Comparison of ENCODE assay signal across 6 cellular contexts in the genomic region with DNA sequence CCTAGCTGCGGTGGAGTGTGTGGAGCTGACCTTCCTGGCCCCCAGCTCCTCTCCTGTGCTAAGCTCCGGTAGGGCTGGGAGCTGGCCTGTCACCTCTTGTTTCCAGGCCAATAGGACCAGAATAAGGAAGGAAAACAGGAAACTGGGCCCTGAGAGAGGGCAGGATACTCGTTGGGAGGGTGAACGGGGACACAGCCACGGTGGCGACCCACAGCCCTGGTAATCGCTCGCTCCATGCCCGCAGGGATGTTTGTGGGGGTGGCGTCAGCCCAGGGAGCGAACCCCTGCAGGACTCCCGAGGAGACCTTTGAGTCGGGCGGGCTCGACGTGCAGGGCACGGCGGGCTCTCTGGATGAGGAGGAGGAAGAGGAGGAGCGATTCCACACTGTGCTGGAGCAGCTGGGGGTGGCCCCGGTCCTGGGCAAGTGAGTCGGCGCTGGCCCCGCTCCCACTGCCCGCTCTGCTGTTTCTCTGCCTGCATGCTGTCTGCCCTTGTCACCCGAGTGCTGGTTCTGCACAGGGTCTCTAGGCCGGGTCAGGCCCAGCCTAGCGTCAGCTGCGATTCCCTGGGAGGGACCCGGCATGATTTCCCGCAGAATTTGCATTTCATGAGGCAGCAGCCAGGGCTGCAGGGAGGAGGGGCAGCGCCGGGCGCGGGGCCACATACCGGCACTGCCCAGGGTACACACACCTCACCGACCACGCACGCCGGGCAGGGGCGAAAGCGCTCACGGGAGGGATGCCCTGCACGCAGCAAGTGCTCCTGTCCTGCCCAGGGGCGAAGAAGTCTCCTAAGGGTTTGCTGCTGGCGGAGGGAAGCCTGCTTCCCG. TPM values are rescaled to one million over a fixed set of nuclear protein-coding genes. Genes with fewer than 3 reads are reported as not detected.
DNase-seq lines count a peak whose midpoint lies in the region; ATAC-seq and TF ChIP-seq lines count a peak whose summit lies in the region.

No MANE protein-coding gene starts in this region.

- H3K27me3 Mint-ChIP-seq in activated naive CD8-positive, alpha-beta T cell: peaks cover 2% of the 10 kb centered on the region
- H3K27me3 Mint-ChIP-seq in mesothelial cell of epicardium (ENCODE audit: low read depth) (peaks cover 51% of the 10 kb centered on the region), HFFc6 (ENCODE audit: insufficient read depth) (peaks cover 21% of the 10 kb centered on the region)

- ATAC-seq in GM21367 (IDR thresholded peaks at IDR 0.05; ENCODE audit: unreplicated experiment) (no peak), HG02588 (IDR thresholded peaks at IDR 0.05; ENCODE audit: unreplicated experiment) (no peak)

- peak; percentile 36 for DNase-seq in DMS153 treated with DMSO at 0.1 percent for 48 hours (lab: John Stamatoyannopoulos, UW; ENCODE audit: unreplicated experiment)
- DNase-seq in mesothelial cell of epicardium (ENCODE audit: low spot score in 2 of 2, unreplicated experiment in 2 of 2): no peak
- DNase-seq in HFFc6: no peak

- H3K27ac Mint-ChIP-seq in activated naive CD8-positive, alpha-beta T cell: no peak overlapping the region
- H3K27ac Mint-ChIP-seq in mesothelial cell of epicardium (no peak overlapping the region), HFFc6 (no peak overlapping the region)

- H3K4me3 Mint-ChIP-seq in activated naive CD8-positive, alpha-beta T cell: peak overlapping the region; percentile 32
- H3K4me3 Mint-ChIP-seq in mesothelial cell of epicardium (peak overlapping the region; percentile 50), HFFc6 (no peak overlapping the region)

- TF ChIP-seq CTCF in mesothelial cell of epicardium (IDR thresholded peaks at IDR 0.05; ENCODE audit: unreplicated experiment): no peak
- TF ChIP-seq CTCF in HFFc6 (IDR thresholded peaks at IDR 0.05): no peak

- H3K36me3 Mint-ChIP-seq in activated naive CD8-positive, alpha-beta T cell: no peaks in the 10 kb centered on the region
- H3K36me3 Mint-ChIP-seq in mesothelial cell of epicardium (peaks cover 5% of the 10 kb centered on the region), HFFc6 (ENCODE audit: low read depth) (peaks cover 13% of the 10 kb centered on the region)

- peaks cover 27% of the 10 kb centered on the region for H3K4me1 Mint-ChIP-seq in activated naive CD8-positive, alpha-beta T cell (ENCODE audit: low read depth)
- H3K4me1 Mint-ChIP-seq in mesothelial cell of epicardium: peaks cover 43% of the 10 kb centered on the region
- peaks cover 18% of the 10 kb centered on the region for H3K4me1 Mint-ChIP-seq in HFFc6 (ENCODE audit: low read depth)

- H3K9me3 Mint-ChIP-seq in activated naive CD8-positive, alpha-beta T cell (ENCODE audit: low read depth): no peaks in the 10 kb centered on the region
- no peaks in the 10 kb centered on the region for H3K9me3 Mint-ChIP-seq in mesothelial cell of epicardium
- H3K9me3 Mint-ChIP-seq in HFFc6: no peaks in the 10 kb centered on the region

RNA-seq across cellular contexts. Expression of gene CRACR2B, which starts 1.6 kb away (rescaled TPM):
- 9.9 to 10.6 TPM (median 10.0 TPM) in 3 replicates for total RNA-seq in mesothelial cell of epicardium
- 1 to 10 TPM in 4 of 6 experiments, under 1 TPM in 2; 0.63 to 2.2 (median 1.2) TPM for total RNA-seq in HFFc6 (2021; fragmentation: NEBNext Ultra II Directional; extraction: Animal tissue kit (Norgen Biotek cat#: 25700))

RNA-seq across cellular contexts. Expression of gene CD151, which starts 3.4 kb away (rescaled TPM):
- 125 to 142 TPM (median 140 TPM) in 3 replicates for total RNA-seq in mesothelial cell of epicardium
- total RNA-seq in HFFc6 (2021; fragmentation: NEBNext Ultra II Directional; extraction: Animal tissue kit (Norgen Biotek cat#: 25700)): 1,000 to 10,000 TPM in 1 of 6 experiments, 100 to 1,000 TPM in 5; 719 to 1,001 (median 755) TPM

RNA-seq across cellular contexts. Expression of gene PNPLA2, which starts 10.6 kb away (rescaled TPM):
- total RNA-seq in mesothelial cell of epicardium: 41.3 to 50.9 TPM (median 50.0 TPM) in 3 replicates
- total RNA-seq in HFFc6 (2021; fragmentation: NEBNext Ultra II Directional; extraction: Animal tissue kit (Norgen Biotek cat#: 25700)): 100 to 1,000 TPM; 103 to 148 (median 130) TPM

RNA-seq across cellular contexts. Expression of gene POLR2L, which starts 13.0 kb away (rescaled TPM):
- total RNA-seq in mesothelial cell of epicardium: 78.7 to 80.2 TPM (median 79.8 TPM) in 3 replicates
- 100 to 1,000 TPM; 439 to 504 (median 478) TPM for total RNA-seq in HFFc6 (2021; fragmentation: NEBNext Ultra II Directional; extraction: Animal tissue kit (Norgen Biotek cat#: 25700))

RNA-seq across cellular contexts. Expression of gene TSPAN4, which starts 13.3 kb away (rescaled TPM):
- 94.1 to 98.8 TPM (median 96.6 TPM) in 3 replicates for total RNA-seq in mesothelial cell of epicardium
- total RNA-seq in HFFc6 (2021; fragmentation: NEBNext Ultra II Directional; extraction: Animal tissue kit (Norgen Biotek cat#: 25700)): 100 to 1,000 TPM; 193 to 267 (median 212) TPM
